In genomic region chr2:226895579-226895978, GRCh38 we compare ENCODE assay signal across 27 cellular contexts.
"Had no signal": no experiment of that assay in that cellular context is flagged by ENCODE, and none has a peak within 500 bp of the region (broad histone marks: within the 10 kb centered on the region; RNA-seq: fewer than 3 reads in every experiment).

No MANE protein-coding gene starts in this region.

- H3K27me3 ChIP-seq: heart right ventricle, hepatocyte, pancreas, right lobe of liver, testis, thyroid gland, transverse colon, upper lobe of left lung, vagina had no signal

- H3K9me3 ChIP-seq: mucosa of descending colon, pancreas, prostate gland, right lobe of liver, testis, thyroid gland, transverse colon, upper lobe of left lung, vagina had no signal

- H3K27ac ChIP-seq: heart right ventricle, hepatocyte, pancreas, prostate gland, right lobe of liver, testis, thyroid gland, transverse colon, upper lobe of left lung, vagina had no signal

- H3K4me3 ChIP-seq: heart right ventricle, hepatocyte, lung, mucosa of descending colon, pancreas, prostate gland, right lobe of liver, smooth muscle cell, testis, thyroid gland, transverse colon, upper lobe of left lung, vagina had no signal

- H3K27ac Mint-ChIP-seq: naive thymus-derived CD4-positive, alpha-beta T cell; natural killer cell treated with Interleukin-12 subunit alpha and Interleukin-12 subunit beta and Interleukin-15 and Interleukin-18, amount 100 ng/mL, for 72 hours; stimulated activated memory B cell treated with anti-CD40 and anti-IgM and Interleukin-4, amounts not matched to agents 10 μg/mL and 1 μg/mL and 100 μg/mL, for 72 hours had no signal

- H3K9me3 Mint-ChIP-seq: natural killer cell treated with Interleukin-12 subunit alpha and Interleukin-12 subunit beta and Interleukin-15 and Interleukin-18, amount 100 ng/mL, for 72 hours; stimulated activated naive CD8-positive, alpha-beta T cell treated with anti-CD3 and anti-CD28 coated beads, Interleukin-15, amount 100 ng/mL, for 72 hours had no signal

- H3K4me3 Mint-ChIP-seq: naive thymus-derived CD4-positive, alpha-beta T cell; natural killer cell treated with Interleukin-12 subunit alpha and Interleukin-12 subunit beta and Interleukin-15 and Interleukin-18, amount 100 ng/mL, for 72 hours; stimulated activated memory B cell treated with anti-CD40 and anti-IgM and Interleukin-4, amounts not matched to agents 10 μg/mL and 1 μg/mL and 100 μg/mL, for 72 hours; stimulated activated naive CD8-positive, alpha-beta T cell treated with anti-CD3 and anti-CD28 coated beads, Interleukin-15, amount 100 ng/mL, for 72 hours had no signal

- FAIRE-seq: pancreas had no signal

- H3K4me1 Mint-ChIP-seq: stimulated activated naive CD8-positive, alpha-beta T cell treated with anti-CD3 and anti-CD28 coated beads, Interleukin-15, amount 100 ng/mL, for 72 hours had no signal

- H3K27me3 Mint-ChIP-seq: naive thymus-derived CD4-positive, alpha-beta T cell; natural killer cell treated with Interleukin-12 subunit alpha and Interleukin-12 subunit beta and Interleukin-15 and Interleukin-18, amount 100 ng/mL, for 72 hours; stimulated activated memory B cell treated with anti-CD40 and anti-IgM and Interleukin-4, amounts not matched to agents 10 μg/mL and 1 μg/mL and 100 μg/mL, for 72 hours; stimulated activated naive CD8-positive, alpha-beta T cell treated with anti-CD3 and anti-CD28 coated beads, Interleukin-15, amount 100 ng/mL, for 72 hours had no signal

- H3K4me1 ChIP-seq: pancreas, prostate gland, testis, thyroid gland, transverse colon had no signal

- ATAC-seq: left lobe of liver; mucosa of descending colon; naive thymus-derived CD4-positive, alpha-beta T cell; natural killer cell treated with Interleukin-12 subunit alpha and Interleukin-12 subunit beta and Interleukin-15 and Interleukin-18, amount 100 ng/mL, for 72 hours; pancreas; right lobe of liver; stimulated activated memory B cell treated with anti-CD40 and anti-IgM and Interleukin-4, amounts not matched to agents 10 μg/mL and 1 μg/mL and 100 μg/mL, for 72 hours; stimulated activated naive CD8-positive, alpha-beta T cell treated with anti-CD3 and anti-CD28 coated beads, Interleukin-15, amount 100 ng/mL, for 72 hours had no signal

- DNase-seq: heart right ventricle; islet precursor cell; midbrain; mucosa of descending colon; naive thymus-derived CD4-positive, alpha-beta T cell; pancreas; posterior cingulate gyrus; retina; right lobe of liver; stimulated activated CD4-positive, alpha-beta T cell treated with anti-CD3 and anti-CD28 coated beads, Interleukin-1b, Interleukin-23, amount 100 ng/mL, for 48 hours; stimulated activated CD4-positive, alpha-beta T cell treated with anti-CD3 and anti-CD28 coated beads, Interleukin-2, amount 100 ng/mL, for 48 hours; stimulated activated CD4-positive, alpha-beta T cell treated with anti-CD3 and anti-CD28 coated beads, Interleukin-4, amount 100 ng/mL, for 4 hours; stimulated activated CD8-positive, alpha-beta memory T cell treated with anti-CD3 and anti-CD28 coated beads, Interleukin-4, amount 100 ng/mL, for 48 hours; stimulated activated naive CD4-positive, alpha-beta T cell treated with Interleukin-2 at 50 U/mL for 16 hours; stimulated activated naive CD8-positive, alpha-beta T cell treated with anti-CD3 and anti-CD28 coated beads, Interleukin-15, amount 100 ng/mL, for 72 hours; testis; thyroid gland; transverse colon; upper lobe of left lung had no signal

- H3K36me3 ChIP-seq: pancreas, prostate gland, right lobe of liver, thyroid gland, transverse colon, vagina had no signal
